Comparison of ENCODE assay signal across 25 cellular contexts in genomic region chr11:108037211-108037610, GRCh38.
"Had no signal": no experiment of that assay in that cellular context is flagged by ENCODE, and none has a peak within 500 bp of the region (broad histone marks: within the 10 kb centered on the region; RNA-seq: fewer than 3 reads in every experiment).

No MANE protein-coding gene starts in this region.

- H3K9me3 Mint-ChIP-seq: activated B cell treated with CpG ODN at 0.5 μM for 24 hours; activated T-cell treated with anti-CD3 and anti-CD28 coated beads, Interleukin-2, amount 50 U/mL, for 4 hours; T-cell had no signal

- DNase-seq: activated B cell treated with CpG ODN at 0.5 μM for 24 hours; activated CD4-positive, alpha-beta T cell treated with anti-CD3 and anti-CD28 coated beads for 48 hours; activated CD8-positive, alpha-beta T cell treated with anti-CD3 and anti-CD28 coated beads, Interleukin-2, amount 10 ng/mL, durations not matched to agents 7 days and 5 days; activated effector memory CD4-positive, alpha-beta T cell treated with Interleukin-2 at 50 U/mL for 16 hours; activated naive CD4-positive, alpha-beta T cell treated with anti-CD3 and anti-CD28 coated beads, Interleukin-2, amount 50 U/mL, for 16 hours; activated T-cell treated with anti-CD3 and anti-CD28 coated beads, Interleukin-2, amount 50 U/mL, for 4 hours; cerebellar nuclear complex; cortex of kidney; erythroblast; heart right ventricle; lower lobe of right lung; midbrain; retina; stimulated activated CD4-positive, alpha-beta T cell treated with anti-CD3 and anti-CD28 coated beads, Interleukin-12 subunit alpha, Interleukin-12 subunit beta, amount 100 ng/mL, for 4 hours; stimulated activated CD4-positive, alpha-beta T cell treated with anti-CD3 and anti-CD28 coated beads, Interleukin-1b, Interleukin-23, amount 100 ng/mL, for 48 hours; stimulated activated CD8-positive, alpha-beta memory T cell treated with anti-CD3 and anti-CD28 coated beads, Interleukin-4, amount 100 ng/mL, for 48 hours; stimulated activated naive CD8-positive, alpha-beta T cell treated with anti-CD3 and anti-CD28 coated beads, Interleukin-15, Interleukin-2, amounts not matched to agents 100 U/mL and 50 U/mL, for 24 hours; substantia nigra; T-cell; uterus had no signal

- FAIRE-seq: astrocyte, endometrium had no signal

- H3K36me3 ChIP-seq: breast epithelium, uterus had no signal

- H3K27ac ChIP-seq: breast epithelium, heart right ventricle, lower lobe of right lung, SK-N-MC, tibial nerve, uterus had no signal

- H3K27me3 ChIP-seq: breast epithelium, heart right ventricle, tibial nerve, uterus had no signal

- H3K4me3 Mint-ChIP-seq: activated B cell treated with CpG ODN at 0.5 μM for 24 hours; activated CD8-positive, alpha-beta T cell treated with anti-CD3 and anti-CD28 coated beads, Interleukin-2, amount 10 ng/mL, durations not matched to agents 7 days and 5 days; activated T-cell treated with anti-CD3 and anti-CD28 coated beads, Interleukin-2, amount 50 U/mL, for 4 hours; T-cell had no signal

- ATAC-seq: activated CD8-positive, alpha-beta T cell treated with anti-CD3 and anti-CD28 coated beads, Interleukin-2, amount 10 ng/mL, durations not matched to agents 7 days and 5 days; activated T-cell treated with anti-CD3 and anti-CD28 coated beads, Interleukin-2, amount 50 U/mL, for 4 hours; heart right ventricle; lower lobe of right lung; stimulated activated naive CD8-positive, alpha-beta T cell treated with anti-CD3 and anti-CD28 coated beads, Interleukin-15, Interleukin-2, amounts not matched to agents 100 U/mL and 50 U/mL, for 24 hours; T-cell had no signal

- H3K27ac Mint-ChIP-seq: activated B cell treated with CpG ODN at 0.5 μM for 24 hours; activated CD8-positive, alpha-beta T cell treated with anti-CD3 and anti-CD28 coated beads, Interleukin-2, amount 10 ng/mL, durations not matched to agents 7 days and 5 days; T-cell had no signal

- H3K4me1 ChIP-seq: breast epithelium, lower lobe of right lung, uterus had no signal

- H3K9me3 ChIP-seq: breast epithelium, heart right ventricle, lower lobe of right lung, tibial nerve, uterus had no signal

- H3K4me3 ChIP-seq: breast epithelium, heart right ventricle, lower lobe of right lung, SK-N-MC, tibial nerve, uterus had no signal
